ENCODE assay signal across 1 cellular context in the genomic region with DNA sequence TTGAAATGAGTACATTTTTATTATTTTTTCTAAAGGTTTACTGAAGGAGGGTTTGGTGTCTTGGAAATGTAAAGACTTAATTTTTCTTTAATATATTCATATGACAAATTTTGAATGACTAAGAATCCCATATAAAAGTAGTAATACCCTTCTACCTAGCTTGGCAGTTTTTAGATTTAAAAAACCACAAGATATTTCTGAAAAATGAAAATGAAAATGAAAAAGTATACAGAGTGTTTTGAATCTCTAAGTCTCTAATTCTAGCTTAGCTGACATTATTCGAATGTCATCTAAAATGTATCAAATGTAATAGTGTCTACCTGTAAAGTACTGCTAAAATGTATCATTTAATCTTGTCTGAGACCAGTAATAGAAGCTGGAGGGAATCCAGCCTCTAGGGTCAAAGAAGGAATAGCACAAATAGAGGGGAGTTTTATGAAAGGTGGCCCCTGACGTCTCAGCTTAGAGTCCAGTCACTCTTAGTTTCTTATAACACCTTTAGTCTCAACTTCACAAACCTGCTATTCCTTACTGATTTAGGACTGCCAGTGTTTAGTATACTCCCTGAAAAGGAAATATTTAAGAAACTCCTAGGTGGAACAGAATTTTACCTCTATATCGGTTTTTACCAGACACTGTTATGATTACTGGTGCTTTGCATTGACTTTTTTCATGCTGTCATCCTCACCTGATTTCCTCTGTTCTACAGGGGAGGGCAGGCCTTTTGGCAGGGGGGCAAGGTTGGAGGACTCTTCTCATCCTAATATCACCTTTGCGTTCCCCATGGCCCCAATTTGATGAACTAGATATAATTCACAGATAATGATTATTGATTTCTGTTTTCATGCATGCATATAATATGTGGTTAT.
TF ChIP-seq lines count a peak whose summit lies in the region.

No MANE protein-coding gene starts in this region.

TF ChIP-seq in K562, 482 proteins besides CTCF, POLR2A, EP300 and RAD21:
- no peak for TF ChIP-seq ZNF263 (CRISPR knock-in tag; IDR thresholded peaks at IDR 0.05; ENCODE audit: borderline replicate concordance)
- no peak for TF ChIP-seq GABPB1 (CRISPR knock-in tag; IDR thresholded peaks at IDR 0.05)
- TF ChIP-seq ZNF766 (CRISPR knock-in tag; conservative IDR thresholded peaks at IDR 0.05), result no peak
- TF ChIP-seq, protein P1, sequence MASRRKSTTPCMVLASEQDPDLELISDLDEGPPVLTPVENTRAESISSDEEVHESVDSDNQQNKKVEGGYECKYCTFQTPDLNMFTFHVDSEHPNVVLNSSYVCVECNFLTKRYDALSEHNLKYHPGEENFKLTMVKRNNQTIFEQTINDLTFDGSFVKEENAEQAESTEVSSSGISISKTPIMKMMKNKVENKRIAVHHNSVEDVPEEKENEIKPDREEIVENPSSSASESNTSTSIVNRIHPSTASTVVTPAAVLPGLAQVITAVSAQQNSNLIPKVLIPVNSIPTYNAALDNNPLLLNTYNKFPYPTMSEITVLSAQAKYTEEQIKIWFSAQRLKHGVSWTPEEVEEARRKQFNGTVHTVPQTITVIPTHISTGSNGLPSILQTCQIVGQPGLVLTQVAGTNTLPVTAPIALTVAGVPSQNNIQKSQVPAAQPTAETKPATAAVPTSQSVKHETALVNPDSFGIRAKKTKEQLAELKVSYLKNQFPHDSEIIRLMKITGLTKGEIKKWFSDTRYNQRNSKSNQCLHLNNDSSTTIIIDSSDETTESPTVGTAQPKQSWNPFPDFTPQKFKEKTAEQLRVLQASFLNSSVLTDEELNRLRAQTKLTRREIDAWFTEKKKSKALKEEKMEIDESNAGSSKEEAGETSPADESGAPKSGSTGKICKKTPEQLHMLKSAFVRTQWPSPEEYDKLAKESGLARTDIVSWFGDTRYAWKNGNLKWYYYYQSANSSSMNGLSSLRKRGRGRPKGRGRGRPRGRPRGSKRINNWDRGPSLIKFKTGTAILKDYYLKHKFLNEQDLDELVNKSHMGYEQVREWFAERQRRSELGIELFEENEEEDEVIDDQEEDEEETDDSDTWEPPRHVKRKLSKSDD (conservative IDR thresholded peaks at IDR 0.05; ENCODE audit: low read length), result no peak
- TF ChIP-seq XRCC5 (IDR thresholded peaks at IDR 0.05; ENCODE audit: low read depth, low read length), result no peak
- no peak for TF ChIP-seq XRCC4 (IDR thresholded peaks at IDR 0.05; ENCODE audit: extremely low read depth, insufficient read depth, insufficient read length)
- no peak for TF ChIP-seq NR2C1 (IDR thresholded peaks at IDR 0.05)
- TF ChIP-seq NR2C1 (tag; IDR thresholded peaks at IDR 0.05), result no peak
- TF ChIP-seq, protein P2, sequence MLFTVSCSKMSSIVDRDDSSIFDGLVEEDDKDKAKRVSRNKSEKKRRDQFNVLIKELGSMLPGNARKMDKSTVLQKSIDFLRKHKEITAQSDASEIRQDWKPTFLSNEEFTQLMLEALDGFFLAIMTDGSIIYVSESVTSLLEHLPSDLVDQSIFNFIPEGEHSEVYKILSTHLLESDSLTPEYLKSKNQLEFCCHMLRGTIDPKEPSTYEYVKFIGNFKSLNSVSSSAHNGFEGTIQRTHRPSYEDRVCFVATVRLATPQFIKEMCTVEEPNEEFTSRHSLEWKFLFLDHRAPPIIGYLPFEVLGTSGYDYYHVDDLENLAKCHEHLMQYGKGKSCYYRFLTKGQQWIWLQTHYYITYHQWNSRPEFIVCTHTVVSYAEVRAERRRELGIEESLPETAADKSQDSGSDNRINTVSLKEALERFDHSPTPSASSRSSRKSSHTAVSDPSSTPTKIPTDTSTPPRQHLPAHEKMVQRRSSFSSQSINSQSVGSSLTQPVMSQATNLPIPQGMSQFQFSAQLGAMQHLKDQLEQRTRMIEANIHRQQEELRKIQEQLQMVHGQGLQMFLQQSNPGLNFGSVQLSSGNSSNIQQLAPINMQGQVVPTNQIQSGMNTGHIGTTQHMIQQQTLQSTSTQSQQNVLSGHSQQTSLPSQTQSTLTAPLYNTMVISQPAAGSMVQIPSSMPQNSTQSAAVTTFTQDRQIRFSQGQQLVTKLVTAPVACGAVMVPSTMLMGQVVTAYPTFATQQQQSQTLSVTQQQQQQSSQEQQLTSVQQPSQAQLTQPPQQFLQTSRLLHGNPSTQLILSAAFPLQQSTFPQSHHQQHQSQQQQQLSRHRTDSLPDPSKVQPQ (CRISPR knock-in tag; IDR thresholded peaks at IDR 0.05; ENCODE audit: borderline replicate concordance), result no peak
- no peak for TF ChIP-seq ZNF586 (CRISPR knock-in tag; conservative IDR thresholded peaks at IDR 0.05)
- no peak for TF ChIP-seq ZNF124 (CRISPR knock-in tag; IDR thresholded peaks at IDR 0.05)
- TF ChIP-seq, protein P3, sequence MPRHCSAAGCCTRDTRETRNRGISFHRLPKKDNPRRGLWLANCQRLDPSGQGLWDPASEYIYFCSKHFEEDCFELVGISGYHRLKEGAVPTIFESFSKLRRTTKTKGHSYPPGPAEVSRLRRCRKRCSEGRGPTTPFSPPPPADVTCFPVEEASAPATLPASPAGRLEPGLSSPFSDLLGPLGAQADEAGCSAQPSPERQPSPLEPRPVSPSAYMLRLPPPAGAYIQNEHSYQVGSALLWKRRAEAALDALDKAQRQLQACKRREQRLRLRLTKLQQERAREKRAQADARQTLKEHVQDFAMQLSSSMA (CRISPR knock-in tag; IDR thresholded peaks at IDR 0.05), result no peak
